17 cellular contexts compared by ENCODE assay signal in the genomic region with DNA sequence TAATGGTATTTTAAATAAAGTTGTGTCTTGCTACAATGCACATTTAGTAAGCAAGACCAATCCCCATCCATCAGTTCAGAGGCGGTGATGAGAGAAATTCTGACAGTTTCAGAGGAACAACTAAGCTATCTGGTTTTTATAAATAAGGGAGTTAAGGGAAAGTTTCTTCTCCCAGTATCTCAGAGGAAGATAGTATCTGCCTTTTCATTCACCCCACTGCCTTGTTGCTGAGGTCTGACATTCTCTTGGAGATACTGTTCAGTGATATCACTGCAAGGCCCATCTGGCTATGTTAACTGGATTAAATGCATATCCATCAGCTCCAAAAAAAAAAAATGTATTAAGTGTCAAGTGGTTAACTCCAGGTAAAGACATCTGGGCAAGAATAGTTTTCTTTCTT. TPM values are rescaled to one million over a fixed set of nuclear protein-coding genes. Genes with fewer than 3 reads are reported as not detected.
DNase-seq lines count a peak whose midpoint lies in the region; ATAC-seq and TF ChIP-seq lines count a peak whose summit lies in the region.
"Had no signal": no experiment of that assay in that cellular context is flagged by ENCODE, and none has a peak within 500 bp of the region (broad histone marks: within the 10 kb centered on the region; RNA-seq: fewer than 3 reads in every experiment).

No MANE protein-coding gene starts in this region.

- H3K27ac Mint-ChIP-seq in naive thymus-derived CD4-positive, alpha-beta T cell: peak overlapping the region in 5 of 9 donors; percentile 2 to 71 (median 11)
- no peak overlapping the region for H3K27ac Mint-ChIP-seq in activated T-helper 2 cell treated with anti-CD3 and anti-CD28 coated beads, Interferon-gamma antibody, Interleukin-2, Interleukin-4, amounts not matched to agents 10 μg/mL and 5 μg/mL and 100 μg/mL, durations not matched to agents 14 hours and 24 hours and 36 hours
- H3K27ac Mint-ChIP-seq: CD14-positive monocyte; CD8-positive, alpha-beta T cell had no signal

- peaks cover 0 to 7% (median 2%) of the 10 kb centered on the region in 11 donors for H3K9me3 Mint-ChIP-seq in naive thymus-derived CD4-positive, alpha-beta T cell
- peaks cover 8% of the 10 kb centered on the region for H3K9me3 Mint-ChIP-seq in activated T-helper 2 cell treated with anti-CD3 and anti-CD28 coated beads, Interferon-gamma antibody, Interleukin-2, Interleukin-4, amounts not matched to agents 10 μg/mL and 5 μg/mL and 100 μg/mL, durations not matched to agents 14 hours and 24 hours and 36 hours

- H3K4me3 ChIP-seq in naive thymus-derived CD4-positive, alpha-beta T cell (ENCODE audit: low read length): no peak overlapping the region
- H3K4me3 ChIP-seq: GM23248 had no signal

- DNase-seq in DMS 273 (lab: John Stamatoyannopoulos, UW; ENCODE audit: unreplicated experiment) (peak; percentile 9), DMS 273 treated with DMSO at 0.1 percent for 48 hours (lab: John Stamatoyannopoulos, UW) (no peak), globus pallidus (ENCODE audit: low spot score) (no peak), GM10266 (ENCODE audit: extremely low spot score) (no peak)
- DNase-seq in naive thymus-derived CD4-positive, alpha-beta T cell: no peak
- DNase-seq in activated T-helper 2 cell treated with anti-CD3 and anti-CD28 coated beads, Interferon-gamma antibody, Interleukin-2, Interleukin-4, amounts not matched to agents 10 μg/mL and 5 μg/mL and 100 μg/mL, durations not matched to agents 14 hours and 24 hours and 36 hours (ENCODE audit: low spot score): no peak
- DNase-seq: CD8-positive, alpha-beta T cell; COR-L47; DMS53; GF-D8; GM23248; H7 had no signal

- peaks cover 0 to 8% (median 0%) of the 10 kb centered on the region in 3 experiments for H3K36me3 ChIP-seq in naive thymus-derived CD4-positive, alpha-beta T cell (ENCODE audit: control insufficient read depth in 2 of 3, insufficient read depth in 3 of 3, low read length in 3 of 3)

- H3K27me3 Mint-ChIP-seq in naive thymus-derived CD4-positive, alpha-beta T cell: no peaks in the 10 kb centered on the region
- no peaks in the 10 kb centered on the region for H3K27me3 Mint-ChIP-seq in activated T-helper 2 cell treated with anti-CD3 and anti-CD28 coated beads, Interferon-gamma antibody, Interleukin-2, Interleukin-4, amounts not matched to agents 10 μg/mL and 5 μg/mL and 100 μg/mL, durations not matched to agents 14 hours and 24 hours and 36 hours (ENCODE audit: low read depth)

- ATAC-seq in SK-N-SH treated with all-trans-retinoic acid at 6 μM for 48 hours (peak; percentile 44; the same call in 2 of the 3 replicates), HG03135 (IDR thresholded peaks at IDR 0.05; ENCODE audit: unreplicated experiment) (no peak)
- ATAC-seq in naive thymus-derived CD4-positive, alpha-beta T cell: no peak
- ATAC-seq: CD8-positive, alpha-beta T cell; HepG2 had no signal

- peaks cover 0 to 4% of the 10 kb centered on the region in 2 donors for H3K4me1 ChIP-seq in naive thymus-derived CD4-positive, alpha-beta T cell (ENCODE audit: control insufficient read depth in 2 of 2, insufficient read depth in 2 of 2, low read length in 2 of 2)

- CTCF ChIA-PET in naive thymus-derived CD4-positive, alpha-beta T cell (lab: Charles Lee): no interaction called here

- peaks cover 16 to 50% (median 34%) of the 10 kb centered on the region in 5 donors for H3K36me3 Mint-ChIP-seq in naive thymus-derived CD4-positive, alpha-beta T cell
- H3K36me3 Mint-ChIP-seq in activated T-helper 2 cell treated with anti-CD3 and anti-CD28 coated beads, Interferon-gamma antibody, Interleukin-2, Interleukin-4, amounts not matched to agents 10 μg/mL and 5 μg/mL and 100 μg/mL, durations not matched to agents 14 hours and 24 hours and 36 hours (ENCODE audit: low read depth): peaks cover 10% of the 10 kb centered on the region

- no peaks in the 10 kb centered on the region for H3K9me3 ChIP-seq in naive thymus-derived CD4-positive, alpha-beta T cell (ENCODE audit: control insufficient read depth in 2 of 3, low read length in 3 of 3)

- intact Hi-C loops in naive thymus-derived CD4-positive, alpha-beta T cell (cut with micrococcal nuclease): no loop called here
- intact Hi-C loops in activated T-helper 2 cell treated with anti-CD3 and anti-CD28 coated beads, Interferon-gamma antibody, Interleukin-2, Interleukin-4, amounts not matched to agents 10 μg/mL and 5 μg/mL and 100 μg/mL, durations not matched to agents 14 hours and 24 hours and 36 hours (cut with micrococcal nuclease): no loop called here

- POLR2A ChIA-PET in naive thymus-derived CD4-positive, alpha-beta T cell (lab: Charles Lee): interaction anchor here (0.8 kb wide), 1 partner anchor 34 kb away, joined by 4 read pairs; no protein-coding TSS in a partner anchor

- no peak overlapping the region for H3K4me3 Mint-ChIP-seq in naive thymus-derived CD4-positive, alpha-beta T cell
- no peak overlapping the region for H3K4me3 Mint-ChIP-seq in activated T-helper 2 cell treated with anti-CD3 and anti-CD28 coated beads, Interferon-gamma antibody, Interleukin-2, Interleukin-4, amounts not matched to agents 10 μg/mL and 5 μg/mL and 100 μg/mL, durations not matched to agents 14 hours and 24 hours and 36 hours (ENCODE audit: low read depth)
- H3K4me3 Mint-ChIP-seq: CD14-positive monocyte; CD8-positive, alpha-beta T cell had no signal

- H3K4me1 Mint-ChIP-seq in naive thymus-derived CD4-positive, alpha-beta T cell: peaks cover 5 to 64% (median 47%) of the 10 kb centered on the region in 7 donors
- H3K4me1 Mint-ChIP-seq in activated T-helper 2 cell treated with anti-CD3 and anti-CD28 coated beads, Interferon-gamma antibody, Interleukin-2, Interleukin-4, amounts not matched to agents 10 μg/mL and 5 μg/mL and 100 μg/mL, durations not matched to agents 14 hours and 24 hours and 36 hours (ENCODE audit: low read depth): no peaks in the 10 kb centered on the region

- no peak overlapping the region for H3K27ac ChIP-seq in naive thymus-derived CD4-positive, alpha-beta T cell (ENCODE audit: low read depth, low read length)
- H3K27ac ChIP-seq: 22Rv1, GM23248 had no signal

- TF ChIP-seq CTCF in GM10266 (IDR thresholded peaks at IDR 0.05; ENCODE audit: control insufficient read depth, insufficient read depth, low read depth, missing control alignments): no peak

- no peaks in the 10 kb centered on the region for H3K27me3 ChIP-seq in naive thymus-derived CD4-positive, alpha-beta T cell (ENCODE audit: control insufficient read depth in 2 of 2, insufficient read depth in 2 of 2, low read length in 2 of 2)

TF ChIP-seq in SK-N-SH treated with all-trans-retinoic acid at 6 μM for 48 hours, 23 proteins besides CTCF, POLR2A, EP300 and RAD21 (continues in another document):
- no peak for TF ChIP-seq ARNTL (CRISPR knock-in tag; IDR thresholded peaks at IDR 0.05; ENCODE audit: borderline replicate concordance, low read depth)
- TF ChIP-seq, protein P1, sequence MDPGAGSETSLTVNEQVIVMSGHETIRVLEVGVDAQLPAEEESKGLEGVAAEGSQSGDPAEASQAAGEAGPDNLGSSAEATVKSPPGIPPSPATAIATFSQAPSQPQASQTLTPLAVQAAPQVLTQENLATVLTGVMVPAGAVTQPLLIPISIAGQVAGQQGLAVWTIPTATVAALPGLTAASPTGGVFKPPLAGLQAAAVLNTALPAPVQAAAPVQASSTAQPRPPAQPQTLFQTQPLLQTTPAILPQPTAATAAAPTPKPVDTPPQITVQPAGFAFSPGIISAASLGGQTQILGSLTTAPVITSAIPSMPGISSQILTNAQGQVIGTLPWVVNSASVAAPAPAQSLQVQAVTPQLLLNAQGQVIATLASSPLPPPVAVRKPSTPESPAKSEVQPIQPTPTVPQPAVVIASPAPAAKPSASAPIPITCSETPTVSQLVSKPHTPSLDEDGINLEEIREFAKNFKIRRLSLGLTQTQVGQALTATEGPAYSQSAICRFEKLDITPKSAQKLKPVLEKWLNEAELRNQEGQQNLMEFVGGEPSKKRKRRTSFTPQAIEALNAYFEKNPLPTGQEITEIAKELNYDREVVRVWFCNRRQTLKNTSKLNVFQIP (CRISPR knock-in tag; IDR thresholded peaks at IDR 0.05; ENCODE audit: borderline replicate concordance, low read depth): no peak
- TF ChIP-seq, protein P2, sequence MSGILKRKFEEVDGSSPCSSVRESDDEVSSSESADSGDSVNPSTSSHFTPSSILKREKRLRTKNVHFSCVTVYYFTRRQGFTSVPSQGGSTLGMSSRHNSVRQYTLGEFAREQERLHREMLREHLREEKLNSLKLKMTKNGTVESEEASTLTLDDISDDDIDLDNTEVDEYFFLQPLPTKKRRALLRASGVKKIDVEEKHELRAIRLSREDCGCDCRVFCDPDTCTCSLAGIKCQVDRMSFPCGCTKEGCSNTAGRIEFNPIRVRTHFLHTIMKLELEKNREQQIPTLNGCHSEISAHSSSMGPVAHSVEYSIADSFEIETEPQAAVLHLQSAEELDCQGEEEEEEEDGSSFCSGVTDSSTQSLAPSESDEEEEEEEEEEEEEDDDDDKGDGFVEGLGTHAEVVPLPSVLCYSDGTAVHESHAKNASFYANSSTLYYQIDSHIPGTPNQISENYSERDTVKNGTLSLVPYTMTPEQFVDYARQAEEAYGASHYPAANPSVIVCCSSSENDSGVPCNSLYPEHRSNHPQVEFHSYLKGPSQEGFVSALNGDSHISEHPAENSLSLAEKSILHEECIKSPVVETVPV (CRISPR knock-in tag; IDR thresholded peaks at IDR 0.05): no peak
- no peak for TF ChIP-seq CSDC2 (CRISPR knock-in tag; IDR thresholded peaks at IDR 0.05)
- TF ChIP-seq ZNF8 (CRISPR knock-in tag; IDR thresholded peaks at IDR 0.05): no peak

RNA-seq across cellular contexts. Expression of a gene that starts 47.9 kb away (rescaled TPM):
- total RNA-seq in naive thymus-derived CD4-positive, alpha-beta T cell: 100 to 1,000 TPM in 3 of 5 experiments, 10 to 100 TPM in 2; 74.4 to 123 (median 101) TPM
- 100 to 1,000 TPM; 136 to 137 TPM for polyA plus RNA-seq in naive thymus-derived CD4-positive, alpha-beta T cell
- 40.1 and 42.2 TPM in 2 replicates for total RNA-seq in activated T-helper 2 cell treated with anti-CD3 and anti-CD28 coated beads, Interferon-gamma antibody, Interleukin-2, Interleukin-4, amounts not matched to agents 10 μg/mL and 5 μg/mL and 100 μg/mL, durations not matched to agents 14 hours and 24 hours and 36 hours
